Comparison of ENCODE assay signal across 8 cellular contexts in the genomic region with DNA sequence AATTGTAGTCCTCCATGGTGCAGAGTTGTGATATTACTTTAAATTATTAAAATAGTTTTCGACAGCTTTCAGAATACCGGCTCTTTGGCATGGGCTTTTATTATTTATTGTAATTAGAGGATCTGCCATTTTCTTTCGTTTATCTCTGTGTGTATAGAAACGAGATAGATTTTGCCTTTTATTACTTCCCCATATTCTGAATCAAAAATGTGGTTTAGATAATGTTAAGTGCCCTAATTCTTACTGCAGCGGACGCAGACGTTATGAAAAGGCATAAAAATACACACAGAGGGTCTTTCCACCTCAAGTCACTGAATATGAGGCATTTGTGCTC. TPM values are rescaled to one million over a fixed set of nuclear protein-coding genes. Genes with fewer than 3 reads are reported as not detected.
DNase-seq lines count a peak whose midpoint lies in the region; ATAC-seq lines count a peak whose summit lies in the region.

No MANE protein-coding gene starts in this region.

- H3K4me2 ChIP-seq in BLaER1 treated with 17β-estradiol and CSF1 and Interleukin-3, amounts not matched to agents 10 nM and 100 nM = peak overlapping the region; percentile 85 to 99 (median 92)

- H3K27me3 ChIP-seq in BLaER1 treated with 17β-estradiol and CSF1 and Interleukin-3, amounts not matched to agents 10 nM and 100 nM = no peaks in the 10 kb centered on the region
- H3K27me3 ChIP-seq in MG63 (no peaks in the 10 kb centered on the region), duodenal mucosa (ENCODE audit: control insufficient read depth in 1 of 2, insufficient read depth in 2 of 2, low read length in 2 of 2) (no peaks in the 10 kb centered on the region), neuron (ENCODE audit: insufficient read depth, low read length) (no peaks in the 10 kb centered on the region)

- peaks cover 0 to 7% (median 0%) of the 10 kb centered on the region in 11 experiments; a peak in 4 of 22 replicates for H4K20me1 ChIP-seq in BLaER1 treated with 17β-estradiol and CSF1 and Interleukin-3, amounts not matched to agents 10 nM and 100 nM

- no peaks in the 10 kb centered on the region for H3K36me3 ChIP-seq in BLaER1 treated with 17β-estradiol and CSF1 and Interleukin-3, amounts not matched to agents 10 nM and 100 nM
- H3K36me3 ChIP-seq in MG63 (no peaks in the 10 kb centered on the region), duodenal mucosa (ENCODE audit: control insufficient read depth in 1 of 2, insufficient read depth in 2 of 2, low read length in 2 of 2) (no peaks in the 10 kb centered on the region), neuron (ENCODE audit: insufficient read depth, low read length) (no peaks in the 10 kb centered on the region)

- peak overlapping the region; percentile 96 to 100 (median 99) for H3K9ac ChIP-seq in BLaER1 treated with 17β-estradiol and CSF1 and Interleukin-3, amounts not matched to agents 10 nM and 100 nM
- peak overlapping the region; percentile 65 to 99 for H3K9ac ChIP-seq in duodenal mucosa (ENCODE audit: low read depth in 1 of 2, low read length in 2 of 2)

- H3K4me1 ChIP-seq in BLaER1 treated with 17β-estradiol and CSF1 and Interleukin-3, amounts not matched to agents 10 nM and 100 nM = peaks cover 25 to 41% (median 35%) of the 10 kb centered on the region in 10 experiments
- peaks cover 33 to 37% of the 10 kb centered on the region in 2 donors for H3K4me1 ChIP-seq in duodenal mucosa (ENCODE audit: control insufficient read depth in 1 of 2, insufficient read depth in 2 of 2, low read length in 2 of 2)
- H3K4me1 ChIP-seq in neuron (ENCODE audit: insufficient read depth, low read length) = peaks cover 33% of the 10 kb centered on the region

- DNase-seq in MG63 (no peak), NCI-H345 (lab: John Stamatoyannopoulos, UW) (no peak)

- H3K9me3 ChIP-seq in BLaER1 treated with 17β-estradiol and CSF1 and Interleukin-3, amounts not matched to agents 10 nM and 100 nM (replicated peaks in 1 of 11) = no peaks in the 10 kb centered on the region
- no peaks in the 10 kb centered on the region for H3K9me3 ChIP-seq in MG63
- no peaks in the 10 kb centered on the region for H3K9me3 ChIP-seq in duodenal mucosa (ENCODE audit: control insufficient read depth in 1 of 2, low read length in 2 of 2)
- no peaks in the 10 kb centered on the region for H3K9me3 ChIP-seq in neuron (ENCODE audit: low read length)

- H2AFZ ChIP-seq in neuron (ENCODE audit: low read depth, low read length) = peak overlapping the region; percentile 100

- peak overlapping the region; percentile 73 to 98 (median 87) for H3K4me3 ChIP-seq in BLaER1 treated with 17β-estradiol and CSF1 and Interleukin-3, amounts not matched to agents 10 nM and 100 nM
- H3K4me3 ChIP-seq in MG63 (peak overlapping the region; percentile 73), duodenal mucosa (ENCODE audit: low read depth in 1 of 2, low read length in 2 of 2) (peak overlapping the region; percentile 82 to 98), neuron (ENCODE audit: low read length) (peak overlapping the region; percentile 73)

- no peak for ATAC-seq in HG03520 (IDR thresholded peaks at IDR 0.05; ENCODE audit: unreplicated experiment)
- ATAC-seq in GM19397 (IDR thresholded peaks at IDR 0.05; ENCODE audit: unreplicated experiment) = no peak
- ATAC-seq in GM21360 (IDR thresholded peaks at IDR 0.05; ENCODE audit: unreplicated experiment) = no peak

- peak overlapping the region; percentile 96 to 100 (median 99) for H3K27ac ChIP-seq in BLaER1 treated with 17β-estradiol and CSF1 and Interleukin-3, amounts not matched to agents 10 nM and 100 nM
- peak overlapping the region; percentile 44 for H3K27ac ChIP-seq in duodenal mucosa (ENCODE audit: low read depth, low read length)

RNA-seq across cellular contexts. Expression of a gene that starts 1.9 kb away (rescaled TPM):
- total RNA-seq in MG63 (2014; rRNA removed; shearing (Covaris generic); ENCODE audit: low replicate concordance) = 12.8 and 15.3 TPM in 2 replicates
